Comparison of ENCODE assay signal across 20 cellular contexts in the genomic region with DNA sequence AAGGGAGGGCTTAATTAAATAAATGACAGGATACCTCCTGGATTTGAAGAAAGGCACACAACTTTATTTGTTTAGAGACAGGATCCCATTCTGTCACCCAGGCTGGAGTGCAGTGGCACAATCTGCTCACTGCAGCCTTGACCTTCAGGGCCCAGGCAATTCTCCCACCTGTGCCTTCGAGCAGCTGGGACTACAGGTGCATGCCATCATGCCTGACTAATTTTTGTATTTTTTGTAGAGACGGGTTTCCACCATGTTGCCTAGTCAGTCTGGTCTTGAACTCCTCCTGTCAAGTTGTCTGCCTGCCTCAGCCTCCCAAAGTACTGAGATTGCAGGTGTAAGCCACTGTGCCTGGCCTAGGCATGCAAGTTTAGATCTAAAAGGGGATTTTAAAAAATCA.
DNase-seq lines count a peak whose midpoint lies in the region; ATAC-seq, FAIRE-seq and TF ChIP-seq lines count a peak whose summit lies in the region.
"Had no signal": no experiment of that assay in that cellular context is flagged by ENCODE, and none has a peak within 500 bp of the region (broad histone marks: within the 10 kb centered on the region; RNA-seq: fewer than 3 reads in every experiment).

No MANE protein-coding gene starts in this region.

- ATAC-seq in GM12878: 0 out of 3 replicates have a peak, but pooled peaks have one; percentile 19
- no peak for ATAC-seq in GM21723 (IDR thresholded peaks at IDR 0.05; ENCODE audit: unreplicated experiment)
- no peak for ATAC-seq in GM18907 (IDR thresholded peaks at IDR 0.05; ENCODE audit: unreplicated experiment)
- ATAC-seq: K562 had no signal

- SMC1A ChIA-PET in GM12878 (lab: Charles Lee; ENCODE audit: uncharacterized antibody, unreplicated experiment): no interaction called here

- no TSS peak for BruUV-seq in GM12878 (replicated peaks; lab: Mats Ljungman, UMichigan)

- no peak for TF ChIP-seq EP300 in GM12878 (IDR thresholded peaks at IDR 0.05; ENCODE audit: borderline replicate concordance in 1 of 2, control insufficient read depth in 1 of 2, low read depth in 2 of 2, low read length in 2 of 2)

- H3K4me2 ChIP-seq in GM12878 (ENCODE audit: control insufficient read depth, insufficient read depth): no peak overlapping the region

- no peaks in the 10 kb centered on the region for H3K9me3 ChIP-seq in GM12878 (replicated peaks; ENCODE audit: control insufficient read depth, insufficient read depth, low read length)
- H3K9me3 ChIP-seq: BE2C had no signal

- no peaks in the 10 kb centered on the region for H4K20me1 ChIP-seq in GM12878 (ENCODE audit: control insufficient read depth, insufficient read depth)

- in situ Hi-C loops in GM12878 (cut with MboI): no loop called here

- no peak overlapping the region for H3K9ac ChIP-seq in GM12878 (ENCODE audit: control insufficient read depth, insufficient read depth, low read length)

- WGBS in GM12878 (ENCODE audit: insufficient coverage, insufficient replicate concordance, low lambda C conversion rate, missing lambda C conversion rate): 3% methylated on average over 2 of the region's 2 CpGs

- CTCF ChIA-PET in GM12878 (lab: Yijun Ruan, JAX): no interaction called here

- TF ChIP-seq RAD21 in GM12878 (IDR thresholded peaks at IDR 0.05; ENCODE audit: insufficient read depth, low read depth, low read length): no peak

- no peak overlapping the region for H2AFZ ChIP-seq in GM12878 (ENCODE audit: control insufficient read depth, low read depth, low read length)

- no peak for FAIRE-seq in GM12878 (lab: Jason Lieb, UNC)
- FAIRE-seq: GM12892, GM18507, GM19239, K562 had no signal

- H3K36me3 ChIP-seq in GM12878 (ENCODE audit: control insufficient read depth in 2 of 2, insufficient read depth in 2 of 2, low read length in 1 of 2): no peaks in the 10 kb centered on the region
- H3K36me3 ChIP-seq: BE2C had no signal

- H3K27me3 ChIP-seq in GM12878 (replicated peaks in 1 of 2; ENCODE audit: control insufficient read depth in 2 of 2, insufficient read depth in 2 of 2, low read length in 1 of 2): no peaks in the 10 kb centered on the region
- H3K27me3 ChIP-seq: BE2C had no signal

- RAD21 ChIA-PET in GM12878 (lab: Charles Lee; ENCODE audit: unreplicated experiment): no interaction called here

- DNase-seq in DMS53 treated with DMSO at 0.1 percent for 48 hours (lab: John Stamatoyannopoulos, UW; ENCODE audit: unreplicated experiment): peak; percentile 37
- peak; percentile 39 for DNase-seq in NCI-H146 (lab: John Stamatoyannopoulos, UW)
- no peak for DNase-seq in GM12878 (ENCODE audit: low read depth, low spot score)
- no peak for DNase-seq in HUDEP-2 (lab: John Stamatoyannopoulos, UW; ENCODE audit: unreplicated experiment in 76 of 76)
- DNase-seq: ACHN; BE2C; C1 segment of cervical spinal cord; CD4-positive, CD25-positive, alpha-beta regulatory T cell; DMS153; DND-41; EL; HCEC 1CT; IMR-90 had no signal

- intact Hi-C loops in GM12878 (cut with micrococcal nuclease; ENCODE audit: unreplicated experiment): no loop called here

- H3K79me2 ChIP-seq in GM12878 (ENCODE audit: control insufficient read depth, insufficient read depth, low read length): no peaks in the 10 kb centered on the region

- TF ChIP-seq POLR2A in GM12878 (IDR thresholded peaks at IDR 0.05; ENCODE audit: low read depth, low read length): no peak

- no peak overlapping the region for H3K27ac ChIP-seq in GM12878 (ENCODE audit: control insufficient read depth, insufficient read depth)
- H3K27ac ChIP-seq: HL-60 had no signal

- H3K4me1 ChIP-seq in GM12878 (ENCODE audit: control insufficient read depth, insufficient read depth, low read length): no peaks in the 10 kb centered on the region
- H3K4me1 ChIP-seq: BE2C had no signal

- no peak for TF ChIP-seq CTCF in GM12878 (IDR thresholded peaks at IDR 0.05 in 2 of 3, conservative IDR thresholded peaks at IDR 0.05 in 1 of 3; ENCODE audit: control insufficient read depth in 2 of 3, extremely low read depth in 1 of 3, insufficient read depth in 1 of 3, low read depth in 3 of 3, low read length in 3 of 3)

- no peak overlapping the region for H3K4me3 ChIP-seq in GM12878
- H3K4me3 ChIP-seq: K562 had no signal

- POLR2A ChIA-PET in GM12878 (lab: Charles Lee): no interaction called here

TF ChIP-seq in GM12878, 131 proteins besides CTCF, POLR2A, EP300 and RAD21:
- TF ChIP-seq, protein P1, sequence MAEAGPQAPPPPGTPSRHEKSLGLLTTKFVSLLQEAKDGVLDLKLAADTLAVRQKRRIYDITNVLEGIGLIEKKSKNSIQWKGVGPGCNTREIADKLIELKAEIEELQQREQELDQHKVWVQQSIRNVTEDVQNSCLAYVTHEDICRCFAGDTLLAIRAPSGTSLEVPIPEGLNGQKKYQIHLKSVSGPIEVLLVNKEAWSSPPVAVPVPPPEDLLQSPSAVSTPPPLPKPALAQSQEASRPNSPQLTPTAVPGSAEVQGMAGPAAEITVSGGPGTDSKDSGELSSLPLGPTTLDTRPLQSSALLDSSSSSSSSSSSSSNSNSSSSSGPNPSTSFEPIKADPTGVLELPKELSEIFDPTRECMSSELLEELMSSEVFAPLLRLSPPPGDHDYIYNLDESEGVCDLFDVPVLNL (IDR thresholded peaks at IDR 0.05; ENCODE audit: low read depth, low read length): no peak
- TF ChIP-seq NFIC (IDR thresholded peaks at IDR 0.05; ENCODE audit: low read depth, low read length): no peak
- TF ChIP-seq IKZF2 (IDR thresholded peaks at IDR 0.05): no peak
- TF ChIP-seq NR2C1 (IDR thresholded peaks at IDR 0.05): no peak
- TF ChIP-seq, protein P2, sequence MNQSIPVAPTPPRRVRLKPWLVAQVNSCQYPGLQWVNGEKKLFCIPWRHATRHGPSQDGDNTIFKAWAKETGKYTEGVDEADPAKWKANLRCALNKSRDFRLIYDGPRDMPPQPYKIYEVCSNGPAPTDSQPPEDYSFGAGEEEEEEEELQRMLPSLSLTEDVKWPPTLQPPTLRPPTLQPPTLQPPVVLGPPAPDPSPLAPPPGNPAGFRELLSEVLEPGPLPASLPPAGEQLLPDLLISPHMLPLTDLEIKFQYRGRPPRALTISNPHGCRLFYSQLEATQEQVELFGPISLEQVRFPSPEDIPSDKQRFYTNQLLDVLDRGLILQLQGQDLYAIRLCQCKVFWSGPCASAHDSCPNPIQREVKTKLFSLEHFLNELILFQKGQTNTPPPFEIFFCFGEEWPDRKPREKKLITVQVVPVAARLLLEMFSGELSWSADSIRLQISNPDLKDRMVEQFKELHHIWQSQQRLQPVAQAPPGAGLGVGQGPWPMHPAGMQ (IDR thresholded peaks at IDR 0.05; ENCODE audit: borderline replicate concordance): no peak
- TF ChIP-seq STAT1 (conservative IDR thresholded peaks at IDR 0.05): no peak
- TF ChIP-seq ZZZ3 (IDR thresholded peaks at IDR 0.05; ENCODE audit: control insufficient read depth, insufficient read length, low read depth): no peak
TF ChIP-seq in GM12878: peak in this region for 0.

Comparison
In these comparisons a context has a peak if more than half of its experiments do, and no peak if none do; other contexts are left out.
1. DNase-seq: peak in DMS53 treated with DMSO at 0.1 percent for 48 hours (single experiment) and NCI-H146 (single experiment); none in GM12878 (single experiment) and HUDEP-2 (0 of 76).